Comparison of ENCODE assay signal across 15 cellular contexts in the genomic region with DNA sequence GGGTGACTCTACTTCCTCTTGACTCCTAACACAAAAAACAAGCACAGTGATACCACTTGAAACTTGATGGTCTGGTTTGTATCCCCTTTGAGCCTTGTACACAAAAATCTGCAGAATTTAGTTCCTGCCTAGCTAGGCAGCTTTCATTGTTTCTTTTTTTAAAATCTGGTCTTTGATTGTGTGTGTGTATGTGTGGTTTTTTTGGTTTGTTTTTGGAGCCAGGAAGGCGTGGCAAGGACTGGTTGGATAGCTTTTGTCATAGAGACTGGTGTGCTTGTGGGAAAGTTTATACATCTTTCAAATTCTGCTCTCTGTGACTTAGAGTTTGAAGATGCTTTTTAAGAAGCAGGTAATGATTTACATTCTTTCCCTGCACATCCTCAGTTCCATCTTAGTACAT.
DNase-seq lines count a peak whose midpoint lies in the region; ATAC-seq and TF ChIP-seq lines count a peak whose summit lies in the region.
"Had no signal": no experiment of that assay in that cellular context is flagged by ENCODE, and none has a peak within 500 bp of the region (broad histone marks: within the 10 kb centered on the region; RNA-seq: fewer than 3 reads in every experiment).

No MANE protein-coding gene starts in this region.

- peak overlapping the region; percentile 84 for H3K27ac ChIP-seq in C4-2B
- H3K27ac ChIP-seq: SJCRH30 had no signal

- DNase-seq in HFFc6 (no peak), endothelial cell (ENCODE audit: low spot score) (no peak), progenitor cell of endocrine pancreas (ENCODE audit: low spot score, unreplicated experiment) (no peak), NCI-H524 (lab: John Stamatoyannopoulos, UW) (no peak), NCI-H2081 (lab: John Stamatoyannopoulos, UW) (no peak)
- no peak for DNase-seq in stimulated activated naive B cell treated with anti-CD40 and anti-IgM and Interleukin-4, amounts not matched to agents 10 μg/mL and 1 μg/mL and 100 μg/mL, for 72 hours
- DNase-seq: BE2C, DMS 273 treated with DMSO at 0.1 percent for 48 hours, KG1, NCI-H1105, NCI-H187 treated with DMSO at 0.1 percent for 48 hours, NCI-H2171 treated with DMSO at 0.1 percent for 48 hours, SJCRH30 had no signal

- H3K4me3 Mint-ChIP-seq in HFFc6, result no peak overlapping the region; the same call in 1 of the 2 replicates
- peak overlapping the region; percentile 13 for H3K4me3 Mint-ChIP-seq in endothelial cell (ENCODE audit: unreplicated experiment)
- H3K4me3 Mint-ChIP-seq in progenitor cell of endocrine pancreas (ENCODE audit: low read depth), result no peak overlapping the region
- no peak overlapping the region for H3K4me3 Mint-ChIP-seq in stimulated activated naive B cell treated with anti-CD40 and anti-IgM and Interleukin-4, amounts not matched to agents 10 μg/mL and 1 μg/mL and 100 μg/mL, for 72 hours

- H3K9me3 Mint-ChIP-seq in HFFc6 (peaks cover 17% of the 10 kb centered on the region), endothelial cell (ENCODE audit: unreplicated experiment) (no peaks in the 10 kb centered on the region), progenitor cell of endocrine pancreas (ENCODE audit: low read depth) (peaks cover 12% of the 10 kb centered on the region)
- peaks cover 13 to 15% of the 10 kb centered on the region in 2 donors for H3K9me3 Mint-ChIP-seq in stimulated activated naive B cell treated with anti-CD40 and anti-IgM and Interleukin-4, amounts not matched to agents 10 μg/mL and 1 μg/mL and 100 μg/mL, for 72 hours

- H3K4me1 Mint-ChIP-seq in HFFc6 (ENCODE audit: low read depth), result peaks cover 83% of the 10 kb centered on the region
- H3K4me1 Mint-ChIP-seq in endothelial cell (ENCODE audit: unreplicated experiment), result peaks cover 81% of the 10 kb centered on the region
- H3K4me1 Mint-ChIP-seq in progenitor cell of endocrine pancreas (ENCODE audit: low read depth), result peaks cover 35% of the 10 kb centered on the region
- H3K4me1 Mint-ChIP-seq in stimulated activated naive B cell treated with anti-CD40 and anti-IgM and Interleukin-4, amounts not matched to agents 10 μg/mL and 1 μg/mL and 100 μg/mL, for 72 hours, result peaks cover 24 to 40% of the 10 kb centered on the region in 2 donors

- H3K27me3 Mint-ChIP-seq in HFFc6 (ENCODE audit: insufficient read depth) (peaks cover 2% of the 10 kb centered on the region), endothelial cell (ENCODE audit: unreplicated experiment) (peaks cover 11% of the 10 kb centered on the region), progenitor cell of endocrine pancreas (no peaks in the 10 kb centered on the region)
- no peaks in the 10 kb centered on the region for H3K27me3 Mint-ChIP-seq in stimulated activated naive B cell treated with anti-CD40 and anti-IgM and Interleukin-4, amounts not matched to agents 10 μg/mL and 1 μg/mL and 100 μg/mL, for 72 hours

- H3K27ac Mint-ChIP-seq in HFFc6 (0 out of 2 replicates have a peak overlapping the region, but pooled peaks have one; percentile 6), endothelial cell (ENCODE audit: unreplicated experiment) (peak overlapping the region; percentile 4), progenitor cell of endocrine pancreas (peak overlapping the region; percentile 9)
- H3K27ac Mint-ChIP-seq in stimulated activated naive B cell treated with anti-CD40 and anti-IgM and Interleukin-4, amounts not matched to agents 10 μg/mL and 1 μg/mL and 100 μg/mL, for 72 hours, result no peak overlapping the region

- no peak for ATAC-seq in stimulated activated naive B cell treated with anti-CD40 and anti-IgM and Interleukin-4, amounts not matched to agents 10 μg/mL and 1 μg/mL and 100 μg/mL, for 72 hours (replicated peaks)
- ATAC-seq in HG02981 (IDR thresholded peaks at IDR 0.05; ENCODE audit: unreplicated experiment), result no peak

- peaks cover 16% of the 10 kb centered on the region for H3K36me3 Mint-ChIP-seq in HFFc6 (ENCODE audit: low read depth)
- peaks cover 24% of the 10 kb centered on the region for H3K36me3 Mint-ChIP-seq in endothelial cell (ENCODE audit: low read depth, unreplicated experiment)
- peaks cover 15% of the 10 kb centered on the region for H3K36me3 Mint-ChIP-seq in progenitor cell of endocrine pancreas (ENCODE audit: insufficient read depth)
- H3K36me3 Mint-ChIP-seq in stimulated activated naive B cell treated with anti-CD40 and anti-IgM and Interleukin-4, amounts not matched to agents 10 μg/mL and 1 μg/mL and 100 μg/mL, for 72 hours, result peaks cover 11 to 12% of the 10 kb centered on the region in 2 donors

- TF ChIP-seq CTCF in C4-2B (conservative IDR thresholded peaks at IDR 0.05), result no peak
- no peak for TF ChIP-seq CTCF in HFFc6 (IDR thresholded peaks at IDR 0.05)
- TF ChIP-seq CTCF in endothelial cell (IDR thresholded peaks at IDR 0.05; ENCODE audit: unreplicated experiment), result no peak
- no peak for TF ChIP-seq CTCF in progenitor cell of endocrine pancreas (IDR thresholded peaks at IDR 0.05; ENCODE audit: unreplicated experiment)
